In genomic region chr1:156750932-156751723, GRCh38 we compare ENCODE assay signal across 8 cellular contexts. TPM values are rescaled to one million over a fixed set of nuclear protein-coding genes. Genes with fewer than 3 reads are reported as not detected.
DNase-seq lines count a peak whose midpoint lies in the region; ATAC-seq and TF ChIP-seq lines count a peak whose summit lies in the region.

TSS of gene HDGF (minus strand) at chr1:156751675. CDS start at chr1:156751429, 246 bp downstream.

- H3K9me3 Mint-ChIP-seq in MCF 10A (ENCODE audit: unreplicated experiment): no peaks in the 10 kb centered on the region

- H3K27me3 Mint-ChIP-seq in MCF 10A (ENCODE audit: insufficient read depth, unreplicated experiment): no peaks in the 10 kb centered on the region

- peak within 1 kb of the TSS; percentile 79 for H3K4me3 Mint-ChIP-seq in MCF 10A (ENCODE audit: unreplicated experiment)

- no peak for TF ChIP-seq CTCF in RWPE2 (IDR thresholded peaks at IDR 0.05; ENCODE audit: poor library complexity, severe bottlenecking)
- TF ChIP-seq CTCF in MCF 10A (IDR thresholded peaks at IDR 0.05; ENCODE audit: unreplicated experiment): no peak

- H3K27ac ChIP-seq in RWPE2 (ENCODE audit: poor library complexity, severe bottlenecking) (peak within 1 kb of the TSS; percentile 98), iPS-20b (ENCODE audit: low read length) (peak within 1 kb of the TSS; percentile 95), skin epidermis (peak within 1 kb of the TSS; percentile 83 to 100 (median 99))

- ATAC-seq in activated CD4-positive, CD25-positive, alpha-beta regulatory T cell treated with anti-CD3 and anti-CD28 coated beads, Interleukin-2, amount 50 U/mL, for 24 hours: peak; percentile 10 to 30
- peak; percentile 26 for ATAC-seq in HG02973 (IDR thresholded peaks at IDR 0.05; ENCODE audit: unreplicated experiment)
- ATAC-seq in RWPE2 (ENCODE audit: low read depth): no peak

- H3K27me3 ChIP-seq in RWPE2 (ENCODE audit: insufficient read depth, poor library complexity, severe bottlenecking): no peaks in the 10 kb centered on the region
- H3K27me3 ChIP-seq in iPS-20b (ENCODE audit: insufficient read depth, low read length): no peaks in the 10 kb centered on the region

- POLR2A ChIA-PET in MCF 10A (lab: Yijun Ruan, JAX): interaction anchor here (0.7 to 10.7 kb wide), 15 partner anchors 10 to 469 kb away, joined by 3 to 299 read pairs (median 6); partner anchors contain the start of genes ISG20L2, MEF2D, METTL25B and MRPL24

- intact Hi-C loops in MCF 10A (cut with micrococcal nuclease): loop anchor here (1.0 kb wide), 2 partner anchors 16 to 25 kb away; partner anchors contain the start of gene PRCC

- CTCF ChIA-PET in MCF 10A (lab: Yijun Ruan, JAX): interaction anchor here (0.6 to 4.5 kb wide), 7 partner anchors 10 to 179 kb away, joined by 3 to 44 read pairs (median 3); partner anchors contain the start of genes ISG20L2, METTL25B and PRCC

- DNase-seq in activated CD4-positive, CD25-positive, alpha-beta regulatory T cell (lab: John Stamatoyannopoulos, UW): no peak
- DNase-seq in RWPE2 (ENCODE audit: low spot score) (no peak), MCF 10A (ENCODE audit: unreplicated experiment) (peak; percentile 69), NCI-H2107 treated with DMSO at 0.1 percent for 48 hours (lab: John Stamatoyannopoulos, UW; ENCODE audit: unreplicated experiment) (no peak)

- H3K4me1 ChIP-seq in RWPE2 (ENCODE audit: insufficient read depth, poor library complexity, severe bottlenecking) (peaks cover 30% of the 10 kb centered on the region), iPS-20b (ENCODE audit: insufficient read depth, low read length) (peaks cover 40% of the 10 kb centered on the region)

- H3K9ac ChIP-seq in iPS-20b (ENCODE audit: low read depth, low read length): peak within 1 kb of the TSS; percentile 99

- H3K9me3 ChIP-seq in RWPE2 (ENCODE audit: severe bottlenecking) (no peaks in the 10 kb centered on the region), iPS-20b (ENCODE audit: insufficient read depth, low read depth, low read length) (no peaks in the 10 kb centered on the region)

- no TSS peak for BruUV-seq in MCF 10A (replicated peaks; lab: Mats Ljungman, UMichigan)

- peak within 1 kb of the TSS; percentile 67 for H3K4me3 ChIP-seq in RWPE2 (ENCODE audit: severe bottlenecking)
- H3K4me3 ChIP-seq in iPS-20b (ENCODE audit: low read length): peak within 1 kb of the TSS; percentile 82
- peak within 1 kb of the TSS; percentile 56 to 99 (median 92) for H3K4me3 ChIP-seq in skin epidermis

- H3K36me3 ChIP-seq in RWPE2 (ENCODE audit: low read depth) (peaks cover 21% of the 10 kb centered on the region), iPS-20b (ENCODE audit: insufficient read depth, low read depth, low read length) (peaks cover 6% of the 10 kb centered on the region)

- peak within 1 kb of the TSS; percentile 99 for H3K27ac Mint-ChIP-seq in MCF 10A (ENCODE audit: low read depth, unreplicated experiment)

- H3K4me1 Mint-ChIP-seq in MCF 10A (ENCODE audit: insufficient read depth, unreplicated experiment): peaks cover 43% of the 10 kb centered on the region

- H3K36me3 Mint-ChIP-seq in MCF 10A (ENCODE audit: insufficient read depth, unreplicated experiment): peaks cover 27% of the 10 kb centered on the region

RNA-seq across cellular contexts. Expression of gene HDGF, which starts in this region (rescaled TPM):
- 679 and 707 TPM in 2 replicates for total RNA-seq in MCF 10A (2022)
